ENCODE assay signal across 16 cellular contexts in the genomic region with DNA sequence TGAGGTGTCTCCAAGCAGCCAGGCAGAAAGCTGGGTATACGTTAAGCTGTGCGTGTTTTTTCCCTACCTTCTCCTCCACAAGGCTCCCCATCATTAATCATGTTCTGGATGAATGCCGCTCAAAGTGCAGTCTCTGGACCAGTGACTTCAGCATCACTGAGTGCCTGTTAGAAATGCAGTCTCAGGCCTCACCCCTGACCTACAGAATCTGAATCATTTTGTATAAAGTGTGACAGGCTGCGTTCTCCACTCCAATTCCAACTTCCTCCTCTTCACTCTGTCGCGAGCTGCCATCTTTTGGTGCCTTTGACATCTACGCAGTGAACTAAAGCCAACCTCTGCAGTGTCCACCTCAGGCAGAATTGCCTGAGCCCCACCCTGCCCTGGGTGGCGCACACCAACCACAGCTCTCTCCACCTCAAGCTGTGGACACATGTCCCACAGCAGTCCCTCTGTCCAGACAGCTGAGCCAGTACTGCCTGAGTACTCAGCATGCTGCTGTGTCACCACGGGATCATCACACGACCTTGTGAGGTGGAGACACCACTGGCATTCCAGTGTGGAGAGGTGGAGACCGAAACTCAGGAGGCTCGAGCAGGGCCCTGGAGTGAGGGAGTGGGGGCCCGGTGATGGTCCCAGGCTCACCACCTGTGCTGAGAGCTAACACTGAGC. TPM values are rescaled to one million over a fixed set of nuclear protein-coding genes. Genes with fewer than 3 reads are reported as not detected.
"Had no signal": no experiment of that assay in that cellular context is flagged by ENCODE, and none has a peak within 500 bp of the region (broad histone marks: within the 10 kb centered on the region; RNA-seq: fewer than 3 reads in every experiment).

No MANE protein-coding gene starts in this region.

- H3K36me3 ChIP-seq: ascending aorta, stomach, thoracic aorta had no signal

- ATAC-seq: left lobe of liver, T-helper 17 cell had no signal

- H3K9me3 ChIP-seq: ascending aorta, esophagus squamous epithelium, stomach, thoracic aorta had no signal

- H3K27ac ChIP-seq: dorsolateral prefrontal cortex, esophagus squamous epithelium, stomach had no signal

- H3K27me3 ChIP-seq: ascending aorta, stomach had no signal

- FAIRE-seq: endometrium, TTC549 had no signal

- H3K4me3 ChIP-seq: ascending aorta, dorsolateral prefrontal cortex, esophagus squamous epithelium, stomach, thoracic aorta had no signal

- DNase-seq: activated CD4-positive, alpha-beta T cell treated with anti-CD3 and anti-CD28 coated beads, Interleukin-2, amount 50 U/mL, for 4 hours; activated gamma-delta T cell treated with Interleukin-2 at 50 U/mL for 16 hours; activated T-cell treated with anti-CD3 and anti-CD28 coated beads, Interleukin-2, amount 50 U/mL, for 48 hours; dorsolateral prefrontal cortex; esophagus squamous epithelium; foreskin fibroblast; head of caudate nucleus; stimulated activated CD4-positive, alpha-beta T cell treated with anti-CD3 and anti-CD28 coated beads, Interleukin-4, amount 100 ng/mL, for 1 hour; stimulated activated CD8-positive, alpha-beta memory T cell treated with anti-CD3 and anti-CD28 coated beads, Interleukin-4, amount 100 ng/mL, for 48 hours; stomach; T-helper 17 cell had no signal

RNA-seq across cellular contexts. Expression of a gene that starts 14.2 kb away (rescaled TPM):
- total RNA-seq: T-helper 17 cell had no signal
